ENCODE assay signal across 12 cellular contexts in the genomic region with DNA sequence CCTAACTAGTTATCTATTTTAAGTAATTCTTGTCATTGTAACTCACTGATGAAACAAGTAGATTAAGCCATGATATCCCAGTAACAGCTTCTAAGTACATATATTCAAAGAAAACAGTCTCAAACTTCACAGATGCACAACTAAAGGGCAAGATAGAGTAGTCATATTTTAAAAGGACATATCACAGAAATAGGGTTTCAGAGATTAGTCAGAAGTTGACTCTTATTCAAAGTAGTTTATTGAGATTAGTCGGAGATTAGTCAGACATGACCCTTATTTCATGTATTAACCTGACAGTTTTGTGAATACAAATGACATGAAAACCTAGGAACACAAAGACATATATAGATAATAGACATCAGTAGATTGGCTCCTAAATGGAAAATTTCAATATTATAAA. TPM values are rescaled to one million over a fixed set of nuclear protein-coding genes. Genes with fewer than 3 reads are reported as not detected.
DNase-seq lines count a peak whose midpoint lies in the region; ATAC-seq and TF ChIP-seq lines count a peak whose summit lies in the region.
"Had no signal": no experiment of that assay in that cellular context is flagged by ENCODE, and none has a peak within 500 bp of the region (broad histone marks: within the 10 kb centered on the region; RNA-seq: fewer than 3 reads in every experiment).

No MANE protein-coding gene starts in this region.

- no peak overlapping the region for H3K27ac ChIP-seq in osteoblast (ENCODE audit: low read depth, low read length)
- H3K27ac ChIP-seq: 22Rv1, adrenal gland had no signal

- no peak overlapping the region for H2AFZ ChIP-seq in osteoblast (ENCODE audit: low read length)

- peaks cover 12% of the 10 kb centered on the region for H3K4me1 ChIP-seq in osteoblast (ENCODE audit: insufficient read depth, low read length)
- H3K4me1 ChIP-seq: HAP-1 had no signal

- peak overlapping the region; percentile 40 for H3K4me2 ChIP-seq in osteoblast (ENCODE audit: insufficient read depth, low read length)

- no peaks in the 10 kb centered on the region for H3K27me3 ChIP-seq in osteoblast (ENCODE audit: insufficient read depth, low read length)
- H3K27me3 ChIP-seq: adrenal gland had no signal

- H3K4me3 ChIP-seq in osteoblast (ENCODE audit: insufficient read depth, low read length) = no peak overlapping the region
- H3K4me3 ChIP-seq: adrenal gland, HAP-1 had no signal

- no peaks in the 10 kb centered on the region for H3K9me3 ChIP-seq in osteoblast (ENCODE audit: low read depth, low read length)
- H3K9me3 ChIP-seq: adrenal gland, HAP-1 had no signal

- H4K20me1 ChIP-seq in osteoblast (ENCODE audit: insufficient read depth, low read length) = no peaks in the 10 kb centered on the region

- no peak for TF ChIP-seq CTCF in osteoblast (IDR thresholded peaks at IDR 0.05; ENCODE audit: extremely low read depth, low read depth, low read length)

- H3K36me3 ChIP-seq in osteoblast (ENCODE audit: insufficient read depth, low read length) = peaks cover 4% of the 10 kb centered on the region

- peak; percentile 94 to 95 for ATAC-seq in activated CD4-positive, CD25-positive, alpha-beta regulatory T cell treated with anti-CD3 and anti-CD28 coated beads, Interleukin-2, amount 50 U/mL, for 24 hours
- peak; percentile 90 for ATAC-seq in HG02642 (IDR thresholded peaks at IDR 0.05; ENCODE audit: poor library complexity, unreplicated experiment)

- H3K79me2 ChIP-seq in osteoblast (ENCODE audit: insufficient read depth, low read length) = no peaks in the 10 kb centered on the region

- DNase-seq in activated CD4-positive, CD25-positive, alpha-beta regulatory T cell (lab: John Stamatoyannopoulos, UW) = no peak
- DNase-seq in M059J (ENCODE audit: low read depth) (peak; percentile 66), osteoblast (ENCODE audit: insufficient read length, low spot score, missing footprints) (peak; percentile 63), DMS153 (lab: John Stamatoyannopoulos, UW) (no peak), LoVo (ENCODE audit: low spot score) (no peak), NCI-H345 (lab: John Stamatoyannopoulos, UW) (no peak)
- DNase-seq: adrenal gland; stimulated activated CD4-positive, alpha-beta T cell treated with anti-CD3 and anti-CD28 coated beads, Interleukin-4, amount 100 ng/mL, for 1 hour had no signal

RNA-seq across cellular contexts. Expression of a gene that starts 15.9 kb away (rescaled TPM):
- 13.9 and 14.6 TPM in 2 replicates for total RNA-seq in M059J (2014; rRNA removed; shearing (Covaris generic))
- total RNA-seq in osteoblast = 2.7 and 3.3 TPM in 2 replicates

RNA-seq across cellular contexts. Expression of a gene that starts 35.0 kb away (rescaled TPM):
- total RNA-seq in M059J (2014; rRNA removed; shearing (Covaris generic)) = 30.8 and 31.8 TPM in 2 replicates
- total RNA-seq in osteoblast = 21.4 and 23.9 TPM in 2 replicates

RNA-seq across cellular contexts. Expression of a gene that starts 35.1 kb away (rescaled TPM):
- total RNA-seq in M059J (2014; rRNA removed; shearing (Covaris generic)) = 64.7 and 107 TPM in 2 replicates
- total RNA-seq in osteoblast = 95.2 and 114 TPM in 2 replicates

Comparison
In these comparisons a context has a peak if more than half of its experiments do, and no peak if none do; other contexts are left out.
1. DNase-seq: peak in M059J (single experiment) and osteoblast (single experiment); none in activated CD4-positive, CD25-positive, alpha-beta regulatory T cell (0 of 4), DMS153 (single experiment), LoVo (single experiment) and NCI-H345 (single experiment).